In genomic region chr1:46062651-46063319, GRCh38 we compare ENCODE assay signal across 8 cellular contexts.
DNase-seq lines count a peak whose midpoint lies in the region; ATAC-seq, FAIRE-seq and TF ChIP-seq lines count a peak whose summit lies in the region.

No MANE protein-coding gene starts in this region.

- no peak overlapping the region for H2BK5ac ChIP-seq in IMR-90 (ENCODE audit: low read depth, low read length, poor library complexity, severe bottlenecking)
- H2BK5ac ChIP-seq in H9 (ENCODE audit: insufficient read length, low read length) = no peak overlapping the region

- no peak overlapping the region for H2AK9ac ChIP-seq in IMR-90 (replicated peaks; ENCODE audit: low read depth, low read length, poor library complexity)

- H3K27ac Mint-ChIP-seq in astrocyte (ENCODE audit: unreplicated experiment) (no peak overlapping the region), H9 (no peak overlapping the region)

- WGBS in IMR-90 (ENCODE audit: extremely low coverage in 2 of 2, insufficient read length in 1 of 2), 2 experiments = no CpG with 5 or more reads among the region's 4 CpGs
- no CpG with 5 or more reads among the region's 4 CpGs for WGBS in H9 (ENCODE audit: extremely low coverage, insufficient read length, low lambda C conversion rate)

- H3K27ac ChIP-seq in IMR-90 (ENCODE audit: insufficient read depth, low read length) (no peak overlapping the region), astrocyte (ENCODE audit: low read depth, low read length) (no peak overlapping the region), H9 (ENCODE audit: insufficient read length, low read depth, low read length) (no peak overlapping the region)

- H3K9me3 Mint-ChIP-seq in astrocyte (ENCODE audit: unreplicated experiment) = no peaks in the 10 kb centered on the region
- H3K9me3 Mint-ChIP-seq in H9 = peaks cover 4 to 7% of the 10 kb centered on the region in 2 experiments; a peak in 4 of 5 replicates

- H3K4me3 ChIP-seq in IMR-90 (ENCODE audit: insufficient read depth, low read depth, low read length) (peak overlapping the region; percentile 20; the same call in 1 of the 2 replicates), astrocyte (ENCODE audit: insufficient read depth, low read depth, low read length) (no peak overlapping the region)

- no peak overlapping the region; the same call in 2 of the 3 replicates for H2BK15ac ChIP-seq in IMR-90 (ENCODE audit: low read depth, low read length)
- no peak overlapping the region for H2BK15ac ChIP-seq in H9 (ENCODE audit: low read depth, low read length)

- in situ Hi-C loops in IMR-90 (cut with MboI; ENCODE audit: low sequenced_read_pairs) = no loop called here

- no peak overlapping the region for H3K4me3 Mint-ChIP-seq in astrocyte (ENCODE audit: unreplicated experiment)
- no peak overlapping the region for H3K4me3 Mint-ChIP-seq in H9

- H2AFZ ChIP-seq in IMR-90 (replicated peaks; ENCODE audit: low read length, poor library complexity) (no peak overlapping the region), astrocyte (ENCODE audit: low read depth, low read length) (no peak overlapping the region), H9 (ENCODE audit: low read length) (no peak overlapping the region)

- H4K91ac ChIP-seq in IMR-90 (ENCODE audit: insufficient read depth, low read depth, low read length) (no peak overlapping the region), H9 (ENCODE audit: insufficient read length, low read depth, low read length) (no peak overlapping the region)

- H3K4me2 ChIP-seq in IMR-90 (ENCODE audit: low read depth, low read length) = peak overlapping the region; percentile 48
- peak overlapping the region; percentile 20 for H3K4me2 ChIP-seq in astrocyte (ENCODE audit: low read length)
- no peak overlapping the region for H3K4me2 ChIP-seq in H9 (ENCODE audit: insufficient read depth, insufficient read length, low read length)

- H3K4ac ChIP-seq in IMR-90 (ENCODE audit: low read depth, low read length) = no peak overlapping the region
- H3K4ac ChIP-seq in H9 (ENCODE audit: low read depth, low read length) = no peak overlapping the region

- ATAC-seq in GM18907 (IDR thresholded peaks at IDR 0.05; ENCODE audit: unreplicated experiment) (peak; percentile 57), IMR-90 (ENCODE audit: low read depth) (no peak; the same call in 1 of the 2 replicates)

- DNase-seq in IMR-90 = peak; percentile 22
- no peak for DNase-seq in astrocyte (ENCODE audit: low read depth)
- DNase-seq in stimulated activated CD4-positive, alpha-beta T cell treated with anti-CD3 and anti-CD28 coated beads, Interleukin-2, amount 100 ng/mL, for 4 hours (ENCODE audit: low read depth) = peak; percentile 33
- no peak for DNase-seq in NCI-H187 treated with DMSO at 0.1 percent for 48 hours (lab: John Stamatoyannopoulos, UW)
- no peak for DNase-seq in NOMO-1 treated with dmso at 0.1 percent for 144 hours (lab: John Stamatoyannopoulos, UW; ENCODE audit: unreplicated experiment)
- DNase-seq in DMS153 treated with DMSO at 0.1 percent for 48 hours (lab: John Stamatoyannopoulos, UW; ENCODE audit: unreplicated experiment) = no peak
- no peak for DNase-seq in H9

- no peak for TF ChIP-seq POLR2A in IMR-90 (IDR thresholded peaks at IDR 0.05; ENCODE audit: low read depth, low read length)

- H4K20me1 ChIP-seq in IMR-90 (ENCODE audit: insufficient read depth, low read length) = no peaks in the 10 kb centered on the region
- H4K20me1 ChIP-seq in astrocyte (ENCODE audit: insufficient read depth, low read length) = no peaks in the 10 kb centered on the region
- H4K20me1 ChIP-seq in H9 (ENCODE audit: control insufficient read depth, insufficient read depth, insufficient read length) = no peaks in the 10 kb centered on the region

- H3K14ac ChIP-seq in IMR-90 (replicated peaks; ENCODE audit: low read depth, low read length) (peak overlapping the region; percentile 10; the same call in 1 of the 2 replicates), H9 (ENCODE audit: insufficient read depth, low read length) (no peak overlapping the region)

- H4K5ac ChIP-seq in IMR-90 (ENCODE audit: low read depth, low read length) (peak overlapping the region; percentile 15; the same call in 1 of the 2 replicates), H9 (ENCODE audit: insufficient read length, low read depth, low read length) (no peak overlapping the region)

- no TSS peak for BruUV-seq in IMR-90 (replicated peaks; lab: Mats Ljungman, UMichigan)

- no peak overlapping the region for H2BK12ac ChIP-seq in H9 (ENCODE audit: insufficient read length, low read depth, low read length)

- no peaks in the 10 kb centered on the region for H3K79me1 ChIP-seq in IMR-90 (ENCODE audit: low read depth in 1 of 2, low read length in 2 of 2)
- H3K79me1 ChIP-seq in H9 (ENCODE audit: insufficient read depth, low read depth, low read length, poor library complexity, severe bottlenecking) = no peaks in the 10 kb centered on the region

- no peak overlapping the region for H3T11ph ChIP-seq in H9 (ENCODE audit: low read length)

- peak overlapping the region in 1 of 2 experiments; percentile 50; a peak in 1 of 4 replicates for H4K8ac ChIP-seq in IMR-90 (ENCODE audit: low read depth in 2 of 2, low read length in 2 of 2)
- H4K8ac ChIP-seq in H9 (replicated peaks; ENCODE audit: insufficient read length, low read depth, low read length) = no peak overlapping the region

- H3K23ac ChIP-seq in IMR-90 (ENCODE audit: low read depth, low read length) = no peak overlapping the region
- H3K23ac ChIP-seq in H9 (ENCODE audit: insufficient read length, low read depth, low read length) = no peak overlapping the region

- TF ChIP-seq CTCF in IMR-90 (conservative IDR thresholded peaks at IDR 0.05; ENCODE audit: low read depth, low read length) (no peak), astrocyte (IDR thresholded peaks at IDR 0.05; ENCODE audit: insufficient read depth, low read depth, low read length) (no peak), H9 (conservative IDR thresholded peaks at IDR 0.05) (no peak)

- no peaks in the 10 kb centered on the region for H3K9me3 ChIP-seq in IMR-90 (ENCODE audit: control insufficient read depth, insufficient read depth, low read length)
- H3K9me3 ChIP-seq in astrocyte (ENCODE audit: insufficient read depth, low read depth, low read length) = no peaks in the 10 kb centered on the region
- H3K9me3 ChIP-seq in H9 (ENCODE audit: control insufficient read depth, low read depth, low read length) = no peaks in the 10 kb centered on the region

- CTCF ChIA-PET in IMR-90 (lab: Yijun Ruan, JAX) = interaction anchor here (0.8 kb wide), 1 partner anchor 9 kb away, joined by 4 read pairs; no protein-coding TSS in a partner anchor

- no peak overlapping the region for H3K56ac ChIP-seq in IMR-90 (ENCODE audit: extremely low read depth, insufficient read depth, low read length)
- no peak overlapping the region for H3K56ac ChIP-seq in H9 (ENCODE audit: insufficient read length, low read depth, low read length)

- intact Hi-C loops in IMR-90 (cut with micrococcal nuclease) = no loop called here

- H3K79me2 ChIP-seq in astrocyte (ENCODE audit: insufficient read depth, low read length) = no peaks in the 10 kb centered on the region
- no peaks in the 10 kb centered on the region for H3K79me2 ChIP-seq in H9 (ENCODE audit: insufficient read depth, low read length)

- no peak for TF ChIP-seq RAD21 in IMR-90 (IDR thresholded peaks at IDR 0.05; ENCODE audit: low read length)

- dilution Hi-C loops in IMR-90 (cut with HindIII; ENCODE audit: low sequenced_read_pairs, unreplicated experiment) = no loop called here

- H3K4me1 ChIP-seq in IMR-90 (ENCODE audit: control insufficient read depth, insufficient read depth, low read length) = no peaks in the 10 kb centered on the region
- no peaks in the 10 kb centered on the region for H3K4me1 ChIP-seq in astrocyte (ENCODE audit: insufficient read depth, low read length)
- no peaks in the 10 kb centered on the region for H3K4me1 ChIP-seq in H9 (ENCODE audit: insufficient read depth, low read length)

- H2BK20ac ChIP-seq in IMR-90 (ENCODE audit: low read depth, low read length) = no peak overlapping the region
- H2BK20ac ChIP-seq in H9 (ENCODE audit: low read depth, low read length, poor library complexity, severe bottlenecking) = no peak overlapping the region

- H3K9me1 ChIP-seq in IMR-90 (ENCODE audit: insufficient read depth, low read length) = no peaks in the 10 kb centered on the region; the same call in 1 of the 2 replicates

- H3K27me3 ChIP-seq in IMR-90 (ENCODE audit: control insufficient read depth, insufficient read depth, low read length) = no peaks in the 10 kb centered on the region
- H3K27me3 ChIP-seq in astrocyte (ENCODE audit: insufficient read depth, low read length) = no peaks in the 10 kb centered on the region
- no peaks in the 10 kb centered on the region for H3K27me3 ChIP-seq in H9 (ENCODE audit: insufficient read depth, low read length)

- peaks cover 2% of the 10 kb centered on the region; the same call in 1 of the 2 replicates for H3K36me3 ChIP-seq in IMR-90 (ENCODE audit: control insufficient read depth, insufficient read depth, low read length)
- H3K36me3 ChIP-seq in astrocyte (ENCODE audit: insufficient read depth, low read length) = peaks cover 10% of the 10 kb centered on the region

- FAIRE-seq in astrocyte (lab: Jason Lieb, UNC) = no peak

- POLR2A ChIA-PET in IMR-90 (lab: Charles Lee; ENCODE audit: unreplicated experiment) = interaction anchor here (0.7 kb wide), 1 partner anchor 16 kb away, joined by 3 read pairs; no protein-coding TSS in a partner anchor

- no peak overlapping the region for H2AK5ac ChIP-seq in IMR-90 (ENCODE audit: low read depth, low read length)
- H2AK5ac ChIP-seq in H9 (ENCODE audit: insufficient read length, low read length) = no peak overlapping the region

- H2BK120ac ChIP-seq in IMR-90 (ENCODE audit: low read depth, low read length) = no peak overlapping the region
- H2BK120ac ChIP-seq in H9 (ENCODE audit: low read depth, low read length, poor library complexity, severe bottlenecking) = no peak overlapping the region

- H3K4me1 Mint-ChIP-seq in astrocyte (ENCODE audit: low read depth, unreplicated experiment) (peaks cover 3% of the 10 kb centered on the region), H9 (peaks cover 3 to 4% of the 10 kb centered on the region in 2 experiments)

- no peak overlapping the region for H3K18ac ChIP-seq in IMR-90 (ENCODE audit: low read depth, low read length)
- H3K18ac ChIP-seq in H9 (ENCODE audit: insufficient read length, low read depth, low read length) = no peak overlapping the region

- no peak overlapping the region for H3K9ac ChIP-seq in IMR-90 (ENCODE audit: low read depth, low read length)
- H3K9ac ChIP-seq in astrocyte (ENCODE audit: low read length) = no peak overlapping the region
- H3K9ac ChIP-seq in H9 (ENCODE audit: extremely low read depth, insufficient read length, low read length) = no peak overlapping the region

- no peaks in the 10 kb centered on the region for H3K23me2 ChIP-seq in H9 (ENCODE audit: insufficient read length, low read depth, low read length, poor library complexity, severe bottlenecking)

- H3K27me3 Mint-ChIP-seq in astrocyte (ENCODE audit: low read depth, unreplicated experiment) = no peaks in the 10 kb centered on the region
- H3K27me3 Mint-ChIP-seq in H9 (ENCODE audit: low read depth) = no peaks in the 10 kb centered on the region

- H3K36me3 Mint-ChIP-seq in astrocyte (ENCODE audit: low read depth, unreplicated experiment) = peaks cover 21% of the 10 kb centered on the region
- H3K36me3 Mint-ChIP-seq in H9 (ENCODE audit: insufficient read depth in 1 of 3, low read depth in 3 of 3) = peaks cover 30 to 32% (median 31%) of the 10 kb centered on the region in 3 experiments

TF ChIP-seq in IMR-90, 13 proteins besides CTCF, POLR2A, EP300 and RAD21 (continues in another document):
- TF ChIP-seq CHD1 (IDR thresholded peaks at IDR 0.05; ENCODE audit: low read depth, low read length) = no peak

Comparison
In these comparisons a context has a peak if more than half of its experiments do, and no peak if none do; other contexts are left out.
1. DNase-seq: peak in IMR-90 (single experiment) and stimulated activated CD4-positive, alpha-beta T cell treated with anti-CD3 and anti-CD28 coated beads, Interleukin-2, amount 100 ng/mL, for 4 hours (single experiment); none in astrocyte (single experiment), NCI-H187 treated with DMSO at 0.1 percent for 48 hours (single experiment), NOMO-1 treated with dmso at 0.1 percent for 144 hours (single experiment), DMS153 treated with DMSO at 0.1 percent for 48 hours (single experiment) and H9 (single experiment).